ENCODE assay signal across 1 cellular context in the genomic region with DNA sequence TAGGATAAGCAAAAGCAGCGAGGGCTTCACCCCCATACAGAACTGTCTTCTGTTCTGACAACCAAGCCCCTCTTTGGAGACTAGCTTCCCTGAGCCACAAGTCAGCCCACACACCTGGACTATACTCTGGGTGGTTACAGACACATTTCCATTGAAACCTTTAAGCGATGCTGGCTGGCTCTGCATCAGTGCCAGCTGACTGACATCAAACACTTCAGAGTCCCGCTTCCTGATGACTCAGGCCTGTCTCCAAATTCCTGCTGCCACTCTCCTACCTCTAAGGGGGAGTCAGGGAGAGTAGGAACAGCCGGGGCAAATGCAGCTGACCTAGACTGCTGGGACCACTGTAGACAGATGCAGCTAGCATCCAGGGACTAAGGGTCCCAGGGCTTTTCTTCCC.
TF ChIP-seq lines count a peak whose summit lies in the region.

No MANE protein-coding gene starts in this region.

TF ChIP-seq in HCT116, 20 proteins besides CTCF, POLR2A, EP300 and RAD21:
- TF ChIP-seq JUND (IDR thresholded peaks at IDR 0.05) = peak; percentile 70
- TF ChIP-seq EZH2phosphoT487 (IDR thresholded peaks at IDR 0.05; ENCODE audit: borderline replicate concordance) = no peak
- TF ChIP-seq FOSL1 (IDR thresholded peaks at IDR 0.05; ENCODE audit: low read depth) = peak; percentile 67
- peak; percentile 97 for TF ChIP-seq TCF7L2 (IDR thresholded peaks at IDR 0.05; ENCODE audit: borderline replicate concordance, extremely low read depth, insufficient read depth, insufficient read length)
- peak; percentile 36; the same call in 1 of the 2 replicates for TF ChIP-seq SP1 (IDR thresholded peaks at IDR 0.05; ENCODE audit: low read depth)
- TF ChIP-seq SIN3A (IDR thresholded peaks at IDR 0.05; ENCODE audit: low read depth) = peak; percentile 56; the same call in 1 of the 2 replicates
TF ChIP-seq in HCT116: peak in this region for 5.
